1 cellular context compared by ENCODE assay signal in the genomic region with DNA sequence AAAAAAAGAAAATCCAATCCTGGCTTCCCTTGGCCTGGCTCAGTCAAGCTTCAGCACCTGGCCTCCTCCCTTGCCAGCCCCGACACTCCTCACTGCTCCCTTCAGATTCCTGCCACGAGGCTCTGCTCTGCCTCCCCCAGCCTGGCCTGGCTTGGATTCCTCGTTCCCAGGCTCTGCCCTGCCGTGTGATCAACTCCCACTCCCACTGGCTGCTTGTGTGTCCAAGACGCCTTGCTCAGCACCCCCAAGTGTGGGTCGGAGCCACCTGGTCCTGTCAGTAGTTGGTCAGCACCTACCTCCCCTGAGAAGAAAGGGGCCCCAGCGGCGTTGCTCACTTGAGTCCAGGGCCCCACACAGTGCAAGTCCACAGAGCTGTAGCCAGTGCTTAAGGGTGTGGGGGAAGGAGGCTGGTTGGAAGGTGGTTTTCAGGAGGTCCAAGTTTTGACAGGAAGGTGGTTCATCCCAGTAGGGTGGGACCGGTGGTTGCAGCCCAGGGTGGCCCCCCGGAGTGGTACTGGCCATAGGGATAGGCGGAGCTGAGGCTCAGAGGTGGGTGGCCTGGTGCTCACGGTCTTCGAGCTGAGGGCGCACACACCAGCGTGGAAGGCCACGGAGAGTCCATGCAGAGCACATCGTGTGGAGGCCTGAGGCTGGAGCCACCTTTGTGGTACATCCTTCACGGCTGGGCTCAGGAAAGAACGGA.
TF ChIP-seq lines count a peak whose summit lies in the region.

No MANE protein-coding gene starts in this region.

TF ChIP-seq in WTC11, 78 proteins besides CTCF, POLR2A, EP300 and RAD21 (continued from another document):
- TF ChIP-seq, protein P1, sequence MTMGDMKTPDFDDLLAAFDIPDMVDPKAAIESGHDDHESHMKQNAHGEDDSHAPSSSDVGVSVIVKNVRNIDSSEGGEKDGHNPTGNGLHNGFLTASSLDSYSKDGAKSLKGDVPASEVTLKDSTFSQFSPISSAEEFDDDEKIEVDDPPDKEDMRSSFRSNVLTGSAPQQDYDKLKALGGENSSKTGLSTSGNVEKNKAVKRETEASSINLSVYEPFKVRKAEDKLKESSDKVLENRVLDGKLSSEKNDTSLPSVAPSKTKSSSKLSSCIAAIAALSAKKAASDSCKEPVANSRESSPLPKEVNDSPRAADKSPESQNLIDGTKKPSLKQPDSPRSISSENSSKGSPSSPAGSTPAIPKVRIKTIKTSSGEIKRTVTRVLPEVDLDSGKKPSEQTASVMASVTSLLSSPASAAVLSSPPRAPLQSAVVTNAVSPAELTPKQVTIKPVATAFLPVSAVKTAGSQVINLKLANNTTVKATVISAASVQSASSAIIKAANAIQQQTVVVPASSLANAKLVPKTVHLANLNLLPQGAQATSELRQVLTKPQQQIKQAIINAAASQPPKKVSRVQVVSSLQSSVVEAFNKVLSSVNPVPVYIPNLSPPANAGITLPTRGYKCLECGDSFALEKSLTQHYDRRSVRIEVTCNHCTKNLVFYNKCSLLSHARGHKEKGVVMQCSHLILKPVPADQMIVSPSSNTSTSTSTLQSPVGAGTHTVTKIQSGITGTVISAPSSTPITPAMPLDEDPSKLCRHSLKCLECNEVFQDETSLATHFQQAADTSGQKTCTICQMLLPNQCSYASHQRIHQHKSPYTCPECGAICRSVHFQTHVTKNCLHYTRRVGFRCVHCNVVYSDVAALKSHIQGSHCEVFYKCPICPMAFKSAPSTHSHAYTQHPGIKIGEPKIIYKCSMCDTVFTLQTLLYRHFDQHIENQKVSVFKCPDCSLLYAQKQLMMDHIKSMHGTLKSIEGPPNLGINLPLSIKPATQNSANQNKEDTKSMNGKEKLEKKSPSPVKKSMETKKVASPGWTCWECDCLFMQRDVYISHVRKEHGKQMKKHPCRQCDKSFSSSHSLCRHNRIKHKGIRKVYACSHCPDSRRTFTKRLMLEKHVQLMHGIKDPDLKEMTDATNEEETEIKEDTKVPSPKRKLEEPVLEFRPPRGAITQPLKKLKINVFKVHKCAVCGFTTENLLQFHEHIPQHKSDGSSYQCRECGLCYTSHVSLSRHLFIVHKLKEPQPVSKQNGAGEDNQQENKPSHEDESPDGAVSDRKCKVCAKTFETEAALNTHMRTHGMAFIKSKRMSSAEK (CRISPR knock-in tag; IDR thresholded peaks at IDR 0.05; ENCODE audit: borderline replicate concordance) = no peak
- TF ChIP-seq, protein P2, sequence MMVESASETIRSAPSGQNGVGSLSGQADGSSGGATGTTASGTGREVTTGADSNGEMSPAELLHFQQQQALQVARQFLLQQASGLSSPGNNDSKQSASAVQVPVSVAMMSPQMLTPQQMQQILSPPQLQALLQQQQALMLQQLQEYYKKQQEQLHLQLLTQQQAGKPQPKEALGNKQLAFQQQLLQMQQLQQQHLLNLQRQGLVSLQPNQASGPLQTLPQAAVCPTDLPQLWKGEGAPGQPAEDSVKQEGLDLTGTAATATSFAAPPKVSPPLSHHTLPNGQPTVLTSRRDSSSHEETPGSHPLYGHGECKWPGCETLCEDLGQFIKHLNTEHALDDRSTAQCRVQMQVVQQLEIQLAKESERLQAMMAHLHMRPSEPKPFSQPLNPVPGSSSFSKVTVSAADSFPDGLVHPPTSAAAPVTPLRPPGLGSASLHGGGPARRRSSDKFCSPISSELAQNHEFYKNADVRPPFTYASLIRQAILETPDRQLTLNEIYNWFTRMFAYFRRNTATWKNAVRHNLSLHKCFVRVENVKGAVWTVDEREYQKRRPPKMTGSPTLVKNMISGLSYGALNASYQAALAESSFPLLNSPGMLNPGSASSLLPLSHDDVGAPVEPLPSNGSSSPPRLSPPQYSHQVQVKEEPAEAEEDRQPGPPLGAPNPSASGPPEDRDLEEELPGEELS (CRISPR knock-in tag; IDR thresholded peaks at IDR 0.05) = no peak
- no peak for TF ChIP-seq PRRX2 (CRISPR knock-in tag; IDR thresholded peaks at IDR 0.05)
- TF ChIP-seq FOXK1 (CRISPR knock-in tag; IDR thresholded peaks at IDR 0.05) = no peak
- no peak for TF ChIP-seq NR2C2 (CRISPR knock-in tag; IDR thresholded peaks at IDR 0.05)
- no peak for TF ChIP-seq CREM (CRISPR knock-in tag; IDR thresholded peaks at IDR 0.05)
- TF ChIP-seq, protein P3, sequence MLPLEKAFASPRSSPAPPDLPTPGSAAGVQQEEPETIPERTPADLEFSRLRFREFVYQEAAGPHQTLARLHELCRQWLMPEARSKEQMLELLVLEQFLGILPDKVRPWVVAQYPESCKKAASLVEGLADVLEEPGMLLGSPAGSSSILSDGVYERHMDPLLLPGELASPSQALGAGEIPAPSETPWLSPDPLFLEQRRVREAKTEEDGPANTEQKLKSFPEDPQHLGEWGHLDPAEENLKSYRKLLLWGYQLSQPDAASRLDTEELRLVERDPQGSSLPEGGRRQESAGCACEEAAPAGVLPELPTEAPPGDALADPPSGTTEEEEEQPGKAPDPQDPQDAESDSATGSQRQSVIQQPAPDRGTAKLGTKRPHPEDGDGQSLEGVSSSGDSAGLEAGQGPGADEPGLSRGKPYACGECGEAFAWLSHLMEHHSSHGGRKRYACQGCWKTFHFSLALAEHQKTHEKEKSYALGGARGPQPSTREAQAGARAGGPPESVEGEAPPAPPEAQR (CRISPR knock-in tag; IDR thresholded peaks at IDR 0.05) = no peak
- no peak for TF ChIP-seq ETV6 (CRISPR knock-in tag; IDR thresholded peaks at IDR 0.05)
- TF ChIP-seq, protein P4, sequence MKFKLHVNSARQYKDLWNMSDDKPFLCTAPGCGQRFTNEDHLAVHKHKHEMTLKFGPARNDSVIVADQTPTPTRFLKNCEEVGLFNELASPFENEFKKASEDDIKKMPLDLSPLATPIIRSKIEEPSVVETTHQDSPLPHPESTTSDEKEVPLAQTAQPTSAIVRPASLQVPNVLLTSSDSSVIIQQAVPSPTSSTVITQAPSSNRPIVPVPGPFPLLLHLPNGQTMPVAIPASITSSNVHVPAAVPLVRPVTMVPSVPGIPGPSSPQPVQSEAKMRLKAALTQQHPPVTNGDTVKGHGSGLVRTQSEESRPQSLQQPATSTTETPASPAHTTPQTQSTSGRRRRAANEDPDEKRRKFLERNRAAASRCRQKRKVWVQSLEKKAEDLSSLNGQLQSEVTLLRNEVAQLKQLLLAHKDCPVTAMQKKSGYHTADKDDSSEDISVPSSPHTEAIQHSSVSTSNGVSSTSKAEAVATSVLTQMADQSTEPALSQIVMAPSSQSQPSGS (CRISPR knock-in tag; IDR thresholded peaks at IDR 0.05; ENCODE audit: borderline replicate concordance, low read depth) = no peak
- TF ChIP-seq SMAD3 (CRISPR knock-in tag; IDR thresholded peaks at IDR 0.05; ENCODE audit: borderline replicate concordance) = no peak
- no peak for TF ChIP-seq ZNF671 (CRISPR knock-in tag; IDR thresholded peaks at IDR 0.05)
- TF ChIP-seq SMAD4 (CRISPR knock-in tag; IDR thresholded peaks at IDR 0.05) = no peak
- TF ChIP-seq NFYB (CRISPR knock-in tag; conservative IDR thresholded peaks at IDR 0.05; ENCODE audit: low read depth) = no peak
- no peak for TF ChIP-seq NR3C1 (CRISPR knock-in tag; conservative IDR thresholded peaks at IDR 0.05; ENCODE audit: low read depth)
- no peak for TF ChIP-seq ZNF121 (CRISPR knock-in tag; IDR thresholded peaks at IDR 0.05)
- TF ChIP-seq ZNF263 (CRISPR knock-in tag; IDR thresholded peaks at IDR 0.05; ENCODE audit: low read depth) = no peak
- no peak for TF ChIP-seq MYBL2 (CRISPR knock-in tag; IDR thresholded peaks at IDR 0.05)
